ENCODE assay signal across 11 cellular contexts in the genomic region with DNA sequence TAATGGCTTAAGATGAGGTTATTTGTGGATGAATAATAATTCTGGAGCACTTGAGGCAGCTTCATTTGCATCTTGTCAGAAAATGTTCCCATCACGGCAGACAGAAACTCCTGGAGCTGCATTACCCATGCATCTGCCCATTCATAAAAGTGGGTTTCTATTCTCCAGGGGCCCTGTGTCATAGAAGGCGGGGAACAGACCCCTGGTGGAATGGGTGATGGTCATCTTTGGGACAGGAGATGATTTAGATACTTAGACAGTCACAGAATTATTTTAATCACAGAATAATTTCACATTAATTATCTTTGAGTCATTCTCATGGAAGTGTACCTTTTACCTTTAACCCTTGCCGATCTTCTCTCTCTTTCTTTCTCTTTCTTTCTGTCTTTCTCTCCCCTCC.
DNase-seq lines count a peak whose midpoint lies in the region; ATAC-seq and TF ChIP-seq lines count a peak whose summit lies in the region.
"Had no signal": no experiment of that assay in that cellular context is flagged by ENCODE, and none has a peak within 500 bp of the region (broad histone marks: within the 10 kb centered on the region; RNA-seq: fewer than 3 reads in every experiment).

No MANE protein-coding gene starts in this region.

- H3F3A ChIP-seq in PC-3 (ENCODE audit: low read length, unreplicated experiment) = peaks cover 6% of the 10 kb centered on the region

- H3K4me3 ChIP-seq in ACC112 (ENCODE audit: low read depth, low read length) = no peak overlapping the region
- H3K4me3 ChIP-seq in PC-3 (ENCODE audit: low read length) = no peak overlapping the region
- H3K4me3 ChIP-seq in mammary epithelial cell (replicated peaks in 1 of 3; ENCODE audit: insufficient read depth in 1 of 3, low read depth in 2 of 3, low read length in 3 of 3) = no peak overlapping the region
- no peak overlapping the region for H3K4me3 ChIP-seq in skeletal muscle satellite cell (ENCODE audit: low read length)

- no peak overlapping the region for H3K9ac ChIP-seq in PC-3 (ENCODE audit: low read length)
- no peak overlapping the region for H3K9ac ChIP-seq in mammary epithelial cell (ENCODE audit: insufficient read depth, low read length)
- H3K9ac ChIP-seq in skeletal muscle satellite cell (ENCODE audit: low read depth, low read length) = peak overlapping the region; percentile 73

- in situ Hi-C loops in mammary epithelial cell (cut with MboI; ENCODE audit: low sequenced_read_pairs in 2 of 2) = no loop called here

- H3K27ac ChIP-seq in ACC112 (ENCODE audit: low read depth, low read length) = peak overlapping the region; percentile 98
- H3K27ac ChIP-seq in PC-3 (ENCODE audit: low read length) = peak overlapping the region; percentile 90
- peak overlapping the region; percentile 94 for H3K27ac ChIP-seq in mammary epithelial cell (ENCODE audit: insufficient read depth, low read depth, low read length)

- intact Hi-C loops in PC-3 (cut with micrococcal nuclease) = no loop called here
- intact Hi-C loops in mammary epithelial cell (cut with micrococcal nuclease) = no loop called here

- no peaks in the 10 kb centered on the region for H3K79me2 ChIP-seq in ACC112 (ENCODE audit: control insufficient read depth, insufficient read depth, low read length, unreplicated experiment)
- no peaks in the 10 kb centered on the region for H3K79me2 ChIP-seq in PC-3 (ENCODE audit: low read length)
- no peaks in the 10 kb centered on the region for H3K79me2 ChIP-seq in mammary epithelial cell (ENCODE audit: insufficient read depth, low read length)

- 88% methylated on average over 3 of the region's 3 CpGs for WGBS in mammary epithelial cell (ENCODE audit: low coverage, missing lambda C conversion rate)

- H3K4me1 ChIP-seq in ACC112 (ENCODE audit: control insufficient read depth, insufficient read depth, low read length, unreplicated experiment) (peaks cover 37% of the 10 kb centered on the region), PC-3 (ENCODE audit: insufficient read depth, low read length) (peaks cover 24% of the 10 kb centered on the region), mammary epithelial cell (ENCODE audit: insufficient read depth, low read length) (peaks cover 22% of the 10 kb centered on the region), skeletal muscle satellite cell (ENCODE audit: control insufficient read depth, insufficient read depth, low read length) (peaks cover 36% of the 10 kb centered on the region)
- H3K4me1 ChIP-seq: Caco-2 had no signal

- ATAC-seq in PC-3 (no peak), HG03520 (IDR thresholded peaks at IDR 0.05; ENCODE audit: unreplicated experiment) (no peak)
- ATAC-seq: CD8-positive, alpha-beta T cell; HCT116 had no signal

- no peaks in the 10 kb centered on the region for H3K9me2 ChIP-seq in PC-3 (replicated peaks; ENCODE audit: low read length)

- TF ChIP-seq CTCF in PC-3 (conservative IDR thresholded peaks at IDR 0.05; ENCODE audit: low read depth, low read length) (no peak), mammary epithelial cell (conservative IDR thresholded peaks at IDR 0.05 in 1 of 2, IDR thresholded peaks at IDR 0.05 in 1 of 2; ENCODE audit: extremely low read depth in 1 of 2, insufficient read depth in 1 of 2, low read depth in 1 of 2, low read length in 2 of 2) (no peak)

- CTCF ChIA-PET in PC-3 (lab: Charles Lee) = no interaction called here
- CTCF ChIA-PET in mammary epithelial cell (lab: Charles Lee; ENCODE audit: low non-redundant PET) = interaction anchor here (0.8 kb wide), 1 partner anchor 179 kb away, joined by 6 read pairs; no protein-coding TSS in a partner anchor

- DNase-seq in PC-3 (no peak), mammary epithelial cell (no peak), amniotic stem cell (lab: John Stamatoyannopoulos, UW) (no peak), DMS 273 (lab: John Stamatoyannopoulos, UW; ENCODE audit: unreplicated experiment) (no peak)
- DNase-seq: Caco-2; CD8-positive, alpha-beta T cell; IMR-90 had no signal

- H4K20me1 ChIP-seq in PC-3 (ENCODE audit: low read length) = no peaks in the 10 kb centered on the region
- no peaks in the 10 kb centered on the region for H4K20me1 ChIP-seq in mammary epithelial cell (ENCODE audit: insufficient read depth, low read length)

- H3K36me3 ChIP-seq in ACC112 (ENCODE audit: insufficient read depth, low read length) (no peaks in the 10 kb centered on the region), PC-3 (ENCODE audit: low read depth, low read length) (no peaks in the 10 kb centered on the region), mammary epithelial cell (ENCODE audit: insufficient read depth, low read length) (no peaks in the 10 kb centered on the region), skeletal muscle satellite cell (ENCODE audit: insufficient read depth, low read length) (no peaks in the 10 kb centered on the region)

- no peak overlapping the region for H2AFZ ChIP-seq in ACC112 (ENCODE audit: low read length, unreplicated experiment)
- no peak overlapping the region for H2AFZ ChIP-seq in PC-3 (ENCODE audit: low read length)
- no peak overlapping the region for H2AFZ ChIP-seq in mammary epithelial cell (ENCODE audit: low read depth, low read length)

- BruUV-seq in PC-3 (replicated peaks; lab: Mats Ljungman, UMichigan) (no TSS peak), mammary epithelial cell (replicated peaks; lab: Mats Ljungman, UMichigan) (no TSS peak)

- H3K27me3 ChIP-seq in ACC112 (ENCODE audit: insufficient read depth, low read length) (no peaks in the 10 kb centered on the region), PC-3 (ENCODE audit: low read length) (no peaks in the 10 kb centered on the region), mammary epithelial cell (ENCODE audit: insufficient read depth, low read length) (no peaks in the 10 kb centered on the region), skeletal muscle satellite cell (ENCODE audit: control insufficient read depth, insufficient read depth, low read length) (no peaks in the 10 kb centered on the region)

- no peaks in the 10 kb centered on the region for H3K9me3 ChIP-seq in PC-3 (ENCODE audit: low read length)
- no peaks in the 10 kb centered on the region for H3K9me3 ChIP-seq in mammary epithelial cell (replicated peaks; ENCODE audit: insufficient read depth, low read length)
- H3K9me3 ChIP-seq in skeletal muscle satellite cell (replicated peaks; ENCODE audit: low read length) = no peaks in the 10 kb centered on the region
- H3K9me3 ChIP-seq: Caco-2 had no signal

- dilution Hi-C loops in mammary epithelial cell (cut with HindIII; ENCODE audit: low sequenced_read_pairs) = loop anchor here (5.0 kb wide), 1 partner anchor 49 kb away; no protein-coding TSS in a partner anchor

- POLR2A ChIA-PET in PC-3 (lab: Charles Lee; ENCODE audit: unreplicated experiment) = no interaction called here

- H3K4me2 ChIP-seq in PC-3 (ENCODE audit: low read length) (no peak overlapping the region), mammary epithelial cell (ENCODE audit: insufficient read depth, low read depth, low read length) (no peak overlapping the region), skeletal muscle satellite cell (ENCODE audit: low read length) (no peak overlapping the region)
